In genomic region chr22:18905540-18906409, GRCh38 we compare ENCODE assay signal across 8 cellular contexts. TPM values are rescaled to one million over a fixed set of nuclear protein-coding genes. Genes with fewer than 3 reads are reported as not detected.
DNase-seq lines count a peak whose midpoint lies in the region; ATAC-seq, FAIRE-seq and TF ChIP-seq lines count a peak whose summit lies in the region.

DGCR6 (plus strand) TSS chr22:18906320; CDS start chr22:18906375, 55 bp downstream.

- H3K9me3 ChIP-seq in T-helper 17 cell (ENCODE audit: control insufficient read depth, low read length, poor library complexity, severe bottlenecking), result no peaks in the 10 kb centered on the region

- FAIRE-seq in GM19239 (lab: Jason Lieb, UNC), result peak; percentile 85

- no peak within 1 kb of the TSS for H3K4me3 Mint-ChIP-seq in T-helper 17 cell
- H3K4me3 Mint-ChIP-seq in osteocyte (ENCODE audit: unreplicated experiment), result no peak within 1 kb of the TSS

- no peak for TF ChIP-seq CTCF in osteocyte (IDR thresholded peaks at IDR 0.05)

- no peaks in the 10 kb centered on the region for H3K36me3 Mint-ChIP-seq in T-helper 17 cell (ENCODE audit: low read depth)
- no peaks in the 10 kb centered on the region for H3K36me3 Mint-ChIP-seq in osteocyte (ENCODE audit: unreplicated experiment)

- H3K27me3 Mint-ChIP-seq in T-helper 17 cell, result no peaks in the 10 kb centered on the region
- H3K27me3 Mint-ChIP-seq in osteocyte (ENCODE audit: unreplicated experiment), result no peaks in the 10 kb centered on the region

- DNase-seq in GM19239 (ENCODE audit: insufficient read length, low spot score) (no peak), T-helper 17 cell (no peak), osteocyte (ENCODE audit: extremely low spot score, unreplicated experiment) (peak; percentile 36), T-helper 1 cell (no peak), DMS79 (lab: John Stamatoyannopoulos, UW) (no peak)
- no peak for DNase-seq in central memory CD4-positive, alpha-beta T cell

- H3K4me1 Mint-ChIP-seq in T-helper 17 cell (no peaks in the 10 kb centered on the region), osteocyte (ENCODE audit: unreplicated experiment) (peaks cover 1% of the 10 kb centered on the region)

- no peaks in the 10 kb centered on the region for H3K9me3 Mint-ChIP-seq in osteocyte (ENCODE audit: unreplicated experiment)

- ATAC-seq in HG02678 (IDR thresholded peaks at IDR 0.05; ENCODE audit: unreplicated experiment) (peak; percentile 96), T-helper 17 cell (peak; percentile 97), GM18873 (IDR thresholded peaks at IDR 0.05; ENCODE audit: low FRiP score, unreplicated experiment) (no peak)

- H3K27ac Mint-ChIP-seq in T-helper 17 cell (no peak within 1 kb of the TSS), osteocyte (ENCODE audit: unreplicated experiment) (no peak within 1 kb of the TSS)

RNA-seq across cellular contexts. Expression of gene DGCR6, which starts in this region (rescaled TPM):
- total RNA-seq in T-helper 17 cell, result 10 to 100 TPM in 1 of 2 donors, 1 to 10 TPM in 1; 6.2 to 11.3 TPM
- total RNA-seq in osteocyte, result 4.3 and 5.2 TPM in 2 replicates
